In genomic region chr4:80007745-80008149, GRCh38 we compare ENCODE assay signal across 11 cellular contexts.
DNase-seq lines count a peak whose midpoint lies in the region; ATAC-seq and TF ChIP-seq lines count a peak whose summit lies in the region.
"Had no signal": no experiment of that assay in that cellular context is flagged by ENCODE, and none has a peak within 500 bp of the region (broad histone marks: within the 10 kb centered on the region; RNA-seq: fewer than 3 reads in every experiment).

No MANE protein-coding gene starts in this region.

- H3K4me3 Mint-ChIP-seq in CD4-positive, CD25-positive, alpha-beta regulatory T cell, result peak overlapping the region in 3 of 4 donors; percentile 17 to 38 (median 22)
- no peak overlapping the region for H3K4me3 Mint-ChIP-seq in activated CD8-positive, alpha-beta T cell treated with anti-CD3 and anti-CD28 coated beads, Interleukin-2, amount 10 ng/mL, durations not matched to agents 7 days and 5 days

- H3K9me2 ChIP-seq in OCI-LY7 (ENCODE audit: insufficient read depth, low read length), result no peaks in the 10 kb centered on the region

- peaks cover 0 to 6% of the 10 kb centered on the region in 2 experiments for H3K9me3 ChIP-seq in CD4-positive, CD25-positive, alpha-beta regulatory T cell (ENCODE audit: control insufficient read depth in 2 of 2, low read length in 2 of 2)
- no peaks in the 10 kb centered on the region for H3K9me3 ChIP-seq in OCI-LY7 (ENCODE audit: low read length)

- H3K4me3 ChIP-seq in CD4-positive, CD25-positive, alpha-beta regulatory T cell (ENCODE audit: low read depth, low read length), result peak overlapping the region; percentile 37
- H3K4me3 ChIP-seq in OCI-LY7 (ENCODE audit: low read depth, low read length, poor library complexity, severe bottlenecking), result no peak overlapping the region
- H3K4me3 ChIP-seq: Peyer's patch had no signal

- CTCF ChIA-PET in activated CD8-positive, alpha-beta T cell treated with anti-CD3 and anti-CD28 coated beads, Interleukin-2, amount 10 ng/mL, durations not matched to agents 7 days and 5 days (lab: Charles Lee), result no interaction called here
- CTCF ChIA-PET in OCI-LY7 (lab: Charles Lee; ENCODE audit: unreplicated experiment), result no interaction called here

- H3K4me2 ChIP-seq in OCI-LY7 (ENCODE audit: low read length), result no peak overlapping the region

- peak; percentile 40 to 41 for ATAC-seq in CD4-positive, CD25-positive, alpha-beta regulatory T cell (ENCODE audit: low read depth in 2 of 2)
- peak; percentile 71 for ATAC-seq in GM19035 (IDR thresholded peaks at IDR 0.05; ENCODE audit: unreplicated experiment)
- ATAC-seq in HG03060 (IDR thresholded peaks at IDR 0.05; ENCODE audit: low read depth, unreplicated experiment), result peak; percentile 85
- no peak for ATAC-seq in activated CD8-positive, alpha-beta T cell treated with anti-CD3 and anti-CD28 coated beads, Interleukin-2, amount 10 ng/mL, durations not matched to agents 7 days and 5 days

- peaks cover 30% of the 10 kb centered on the region for H3K36me3 Mint-ChIP-seq in CD4-positive, CD25-positive, alpha-beta regulatory T cell
- peaks cover 62% of the 10 kb centered on the region for H3K36me3 Mint-ChIP-seq in activated CD8-positive, alpha-beta T cell treated with anti-CD3 and anti-CD28 coated beads, Interleukin-2, amount 10 ng/mL, durations not matched to agents 7 days and 5 days (ENCODE audit: low read depth)

- intact Hi-C loops in OCI-LY7 (cut with micrococcal nuclease; ENCODE audit: unreplicated experiment), result no loop called here

- H3K79me2 ChIP-seq in OCI-LY7 (ENCODE audit: insufficient read depth, low read depth, low read length), result no peaks in the 10 kb centered on the region

- POLR2A ChIA-PET in activated CD8-positive, alpha-beta T cell treated with anti-CD3 and anti-CD28 coated beads, Interleukin-2, amount 10 ng/mL, durations not matched to agents 7 days and 5 days (lab: Charles Lee), result no interaction called here
- POLR2A ChIA-PET in OCI-LY7 (lab: Charles Lee), result no interaction called here

- H3K4me1 ChIP-seq in CD4-positive, CD25-positive, alpha-beta regulatory T cell (ENCODE audit: control insufficient read depth, insufficient read depth, low read length, poor library complexity, severe bottlenecking), result peaks cover 45% of the 10 kb centered on the region
- no peaks in the 10 kb centered on the region for H3K4me1 ChIP-seq in OCI-LY7 (ENCODE audit: insufficient read depth, low read length, poor library complexity, severe bottlenecking)

- peak overlapping the region; percentile 72 for H3K27ac ChIP-seq in CD4-positive, CD25-positive, alpha-beta regulatory T cell (ENCODE audit: insufficient read depth, low read length, poor library complexity, severe bottlenecking)
- no peak overlapping the region for H3K27ac ChIP-seq in OCI-LY7 (ENCODE audit: low read depth, low read length, poor library complexity, severe bottlenecking)

- no peaks in the 10 kb centered on the region for H3K27me3 ChIP-seq in CD4-positive, CD25-positive, alpha-beta regulatory T cell (ENCODE audit: control insufficient read depth, insufficient read depth, low read length)
- H3K27me3 ChIP-seq: Peyer's patch had no signal

- no peak overlapping the region for H2AFZ ChIP-seq in OCI-LY7 (ENCODE audit: low read length)

- peaks cover 13% of the 10 kb centered on the region for H3K36me3 ChIP-seq in CD4-positive, CD25-positive, alpha-beta regulatory T cell (ENCODE audit: control insufficient read depth, insufficient read depth, low read length)
- no peaks in the 10 kb centered on the region for H3K36me3 ChIP-seq in OCI-LY7 (ENCODE audit: insufficient read depth, low read length)

- no peaks in the 10 kb centered on the region for H4K20me1 ChIP-seq in OCI-LY7 (ENCODE audit: insufficient read depth, low read length)

- DNase-seq in CD4-positive, CD25-positive, alpha-beta regulatory T cell, result peak in 1 of 3 donors; percentile 75
- DNase-seq in activated CD8-positive, alpha-beta T cell treated with anti-CD3 and anti-CD28 coated beads, Interleukin-2, amount 10 ng/mL, durations not matched to agents 7 days and 5 days, result no peak
- DNase-seq in COR-L47 (lab: John Stamatoyannopoulos, UW) (no peak), OCI-LY7 (ENCODE audit: low spot score) (no peak), HK-2 (ENCODE audit: unreplicated experiment) (no peak), superior temporal gyrus (ENCODE audit: extremely low spot score) (no peak)
- DNase-seq: activated gamma-delta T cell treated with Interleukin-2 at 50 U/mL for 16 hours, glutamatergic neuron, Peyer's patch had no signal

- no peak for TF ChIP-seq CTCF in OCI-LY7 (conservative IDR thresholded peaks at IDR 0.05; ENCODE audit: low read length)

- H3K4me1 Mint-ChIP-seq in CD4-positive, CD25-positive, alpha-beta regulatory T cell, result peaks cover 49 to 71% (median 52%) of the 10 kb centered on the region in 4 donors
- peaks cover 62% of the 10 kb centered on the region for H3K4me1 Mint-ChIP-seq in activated CD8-positive, alpha-beta T cell treated with anti-CD3 and anti-CD28 coated beads, Interleukin-2, amount 10 ng/mL, durations not matched to agents 7 days and 5 days (ENCODE audit: low read depth)

- no peaks in the 10 kb centered on the region for H3K27me3 Mint-ChIP-seq in CD4-positive, CD25-positive, alpha-beta regulatory T cell
- no peaks in the 10 kb centered on the region for H3K27me3 Mint-ChIP-seq in activated CD8-positive, alpha-beta T cell treated with anti-CD3 and anti-CD28 coated beads, Interleukin-2, amount 10 ng/mL, durations not matched to agents 7 days and 5 days (ENCODE audit: low read depth)

- H3K27ac Mint-ChIP-seq in CD4-positive, CD25-positive, alpha-beta regulatory T cell, result peak overlapping the region in 2 of 3 donors; percentile 21 to 59
- H3K27ac Mint-ChIP-seq in activated CD8-positive, alpha-beta T cell treated with anti-CD3 and anti-CD28 coated beads, Interleukin-2, amount 10 ng/mL, durations not matched to agents 7 days and 5 days, result peak overlapping the region; percentile 88

- peaks cover 1 to 8% (median 4%) of the 10 kb centered on the region in 7 donors for H3K9me3 Mint-ChIP-seq in CD4-positive, CD25-positive, alpha-beta regulatory T cell
- peaks cover 27% of the 10 kb centered on the region for H3K9me3 Mint-ChIP-seq in activated CD8-positive, alpha-beta T cell treated with anti-CD3 and anti-CD28 coated beads, Interleukin-2, amount 10 ng/mL, durations not matched to agents 7 days and 5 days (ENCODE audit: insufficient read depth)

- BruUV-seq in OCI-LY7 (replicated peaks; lab: Mats Ljungman, UMichigan), result no TSS peak
